ENCODE assay signal across 11 cellular contexts in the genomic region with DNA sequence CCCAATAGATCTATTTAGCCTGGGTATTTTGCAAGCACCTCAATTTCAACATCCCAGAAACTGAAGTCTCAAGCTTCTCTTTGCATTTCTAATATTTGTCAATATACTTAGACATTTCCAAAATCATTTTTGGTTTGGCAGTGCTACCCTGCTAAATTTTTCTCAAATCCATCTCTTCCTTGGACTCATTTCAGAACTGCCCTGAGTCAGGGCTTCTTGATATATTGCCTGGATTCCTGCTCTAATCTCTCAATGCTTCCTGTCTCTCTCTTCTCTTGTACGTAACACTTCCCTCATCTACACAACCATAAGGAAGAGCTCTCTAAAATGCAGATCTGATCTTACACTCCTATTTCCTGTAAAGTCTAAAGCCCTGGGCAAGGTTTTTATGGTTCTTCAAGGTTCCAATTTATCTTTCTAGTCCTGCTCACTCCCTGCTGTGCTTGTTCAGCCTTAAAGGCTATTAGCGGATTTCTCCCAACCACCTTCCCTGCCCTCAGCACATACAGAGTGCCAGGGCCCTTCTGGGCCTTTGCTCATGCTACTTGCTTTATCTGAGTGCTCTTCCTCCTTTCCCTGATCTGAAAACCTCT. TPM values are rescaled to one million over a fixed set of nuclear protein-coding genes. Genes with fewer than 3 reads are reported as not detected.
DNase-seq lines count a peak whose midpoint lies in the region; ATAC-seq, FAIRE-seq and TF ChIP-seq lines count a peak whose summit lies in the region.
"Had no signal": no experiment of that assay in that cellular context is flagged by ENCODE, and none has a peak within 500 bp of the region (broad histone marks: within the 10 kb centered on the region; RNA-seq: fewer than 3 reads in every experiment).

No MANE protein-coding gene starts in this region.

- TF ChIP-seq CTCF in fibroblast of mammary gland (conservative IDR thresholded peaks at IDR 0.05; ENCODE audit: control insufficient read depth, insufficient read depth, low read depth, low read length), result no peak

- no peaks in the 10 kb centered on the region for H3K36me3 ChIP-seq in skeletal muscle satellite cell (ENCODE audit: insufficient read depth, low read length)

- H3K4me1 ChIP-seq in skeletal muscle satellite cell (ENCODE audit: control insufficient read depth, insufficient read depth, low read length), result peaks cover 24% of the 10 kb centered on the region

- no peak for TF ChIP-seq POLR2A in H54 (IDR thresholded peaks at IDR 0.05; ENCODE audit: low read depth, low read length)

- no peak overlapping the region for H3K4me3 ChIP-seq in fibroblast of mammary gland (ENCODE audit: control insufficient read depth, low read depth, low read length)
- no peak overlapping the region for H3K4me3 ChIP-seq in skeletal muscle satellite cell (ENCODE audit: low read length)

- peak; percentile 96 for FAIRE-seq in H54 (lab: Jason Lieb, UNC)

- H3K4me2 ChIP-seq in skeletal muscle satellite cell (ENCODE audit: low read length), result no peak overlapping the region

- peak overlapping the region; percentile 28 for H3K9ac ChIP-seq in skeletal muscle satellite cell (ENCODE audit: low read depth, low read length)

- no peaks in the 10 kb centered on the region for H3K27me3 ChIP-seq in skeletal muscle satellite cell (ENCODE audit: control insufficient read depth, insufficient read depth, low read length)

- no peaks in the 10 kb centered on the region for H3K9me3 ChIP-seq in skeletal muscle satellite cell (replicated peaks; ENCODE audit: low read length)

- no peak for DNase-seq in H54 (ENCODE audit: insufficient read length, low spot score)
- DNase-seq in OCI-M1 (lab: John Stamatoyannopoulos, UW), result peak; percentile 42
- DNase-seq in fibroblast of mammary gland (ENCODE audit: low read depth), result peak; percentile 93
- no peak for DNase-seq in activated T-cell treated with anti-CD3 and anti-CD28 coated beads for 4 hours
- DNase-seq: activated CD8-positive, alpha-beta T cell treated with anti-CD3 and anti-CD28 coated beads for 36 hours; hippocampal formation; Karpas-422 had no signal

- ATAC-seq in HG03457 (IDR thresholded peaks at IDR 0.05; ENCODE audit: unreplicated experiment) (no peak), HG03196 (IDR thresholded peaks at IDR 0.05; ENCODE audit: unreplicated experiment) (no peak), GM19452 (IDR thresholded peaks at IDR 0.05; ENCODE audit: unreplicated experiment) (no peak)
- ATAC-seq: activated CD8-positive, alpha-beta T cell treated with anti-CD3 and anti-CD28 coated beads for 36 hours had no signal

RNA-seq across cellular contexts. Expression of gene MME, which starts 53.0 kb away (rescaled TPM):
- 232 and 387 TPM in 2 replicates for total RNA-seq in skeletal muscle satellite cell (2012; rRNA removed)
- total RNA-seq: activated CD8-positive, alpha-beta T cell treated with anti-CD3 and anti-CD28 coated beads for 36 hours had no signal

Comparison
In these comparisons a context has a peak if more than half of its experiments do, and no peak if none do; other contexts are left out.
1. DNase-seq: peak in OCI-M1 (single experiment) and fibroblast of mammary gland (single experiment); none in H54 (single experiment) and activated T-cell treated with anti-CD3 and anti-CD28 coated beads for 4 hours (single experiment).